ENCODE assay signal across 13 cellular contexts in genomic region chr5:147407094-147407681, GRCh38.
DNase-seq lines count a peak whose midpoint lies in the region; ATAC-seq and TF ChIP-seq lines count a peak whose summit lies in the region.
"Had no signal": no experiment of that assay in that cellular context is flagged by ENCODE, and none has a peak within 500 bp of the region (broad histone marks: within the 10 kb centered on the region; RNA-seq: fewer than 3 reads in every experiment).

No MANE protein-coding gene starts in this region.

- H3K36me3 Mint-ChIP-seq in GM23338 (ENCODE audit: low read depth), result peaks cover 96% of the 10 kb centered on the region

- H3K27ac ChIP-seq in GM23338 (ENCODE audit: low read depth), result peak overlapping the region; percentile 56; the same call in 1 of the 2 replicates
- H3K27ac ChIP-seq: upper lobe of right lung had no signal

- H3K4me3 ChIP-seq in GM23338, result no peak overlapping the region
- no peak overlapping the region for H3K4me3 ChIP-seq in kidney epithelial cell (ENCODE audit: low read depth, low read length)
- H3K4me3 ChIP-seq: upper lobe of right lung had no signal

- peaks cover 19% of the 10 kb centered on the region; the same call in 1 of the 2 replicates for H3K79me2 ChIP-seq in GM23338 (replicated peaks; ENCODE audit: insufficient read depth)

- no peak overlapping the region for H3K4me2 ChIP-seq in GM23338

- DNase-seq in GM23338 (ENCODE audit: low spot score) (no peak), amniotic epithelial cell (ENCODE audit: low read depth) (peak; percentile 80), kidney epithelial cell (ENCODE audit: low read depth) (peak; percentile 75), stromal cell of bone marrow (ENCODE audit: low read depth) (peak; percentile 81), GM13976 (ENCODE audit: low spot score) (no peak), dermis blood vessel endothelial cell (no peak)
- DNase-seq in activated CD4-positive, alpha-beta T cell treated with anti-CD3 and anti-CD28 coated beads for 1 hour, result no peak
- no peak for DNase-seq in effector CD8-positive, alpha-beta T cell (lab: John Stamatoyannopoulos, UW)
- DNase-seq: cortex of kidney, DMS79 treated with DMSO at 0.1 percent for 48 hours, HCEC 1CT, NCI-H1417 treated with DMSO at 0.1 percent for 48 hours, upper lobe of right lung had no signal

- H3K4me3 Mint-ChIP-seq in GM23338, result no peak overlapping the region

- peaks cover 38% of the 10 kb centered on the region for H4K20me1 ChIP-seq in GM23338 (replicated peaks; ENCODE audit: insufficient read depth)

- H3K9me3 Mint-ChIP-seq in GM23338, result no peaks in the 10 kb centered on the region

- no peaks in the 10 kb centered on the region for H3K9me2 ChIP-seq in GM23338 (ENCODE audit: insufficient read depth)

- H3K27me3 ChIP-seq in GM23338 (ENCODE audit: insufficient read depth) (no peaks in the 10 kb centered on the region), kidney epithelial cell (ENCODE audit: control insufficient read depth, insufficient read depth, low read length) (no peaks in the 10 kb centered on the region)
- H3K27me3 ChIP-seq: upper lobe of right lung had no signal

- H3F3A ChIP-seq in GM23338 (replicated peaks; ENCODE audit: low read depth), result peaks cover 25% of the 10 kb centered on the region

- ATAC-seq in GM23338, result no peak
- ATAC-seq: upper lobe of right lung had no signal

- no peaks in the 10 kb centered on the region for H3K4me1 Mint-ChIP-seq in GM23338

- H3K27me3 Mint-ChIP-seq in GM23338 (ENCODE audit: insufficient read depth, low read depth, poor library complexity), result peaks cover 2% of the 10 kb centered on the region

- TF ChIP-seq CTCF in GM23338 (conservative IDR thresholded peaks at IDR 0.05; ENCODE audit: low read depth in 2 of 2) (no peak), kidney epithelial cell (IDR thresholded peaks at IDR 0.05; ENCODE audit: insufficient read depth, low read length, poor library complexity, severe bottlenecking) (no peak), GM13976 (IDR thresholded peaks at IDR 0.05; ENCODE audit: borderline replicate concordance, control extremely low read depth, extremely low read depth, insufficient read depth, missing control alignments) (no peak)

- H3K36me3 ChIP-seq in GM23338 (ENCODE audit: insufficient read depth) (peaks cover 93% of the 10 kb centered on the region), kidney epithelial cell (ENCODE audit: control insufficient read depth, insufficient read depth, low read length) (no peaks in the 10 kb centered on the region)
- H3K36me3 ChIP-seq: upper lobe of right lung had no signal

- H2AFZ ChIP-seq in GM23338, result no peak overlapping the region

- H3K27ac Mint-ChIP-seq in GM23338, result 0 out of 2 replicates have a peak overlapping the region, but pooled peaks have one; percentile 37

- in situ Hi-C loops in GM13976 (cut with MboI; ENCODE audit: low sequenced_read_pairs, unreplicated experiment), result no loop called here

- no peaks in the 10 kb centered on the region for H3K4me1 ChIP-seq in GM23338 (ENCODE audit: insufficient read depth)

TF ChIP-seq in GM23338, 12 proteins besides CTCF, POLR2A, EP300 and RAD21 (continues in another document):
- TF ChIP-seq EZH2 (IDR thresholded peaks at IDR 0.05; ENCODE audit: low read depth, unreplicated experiment) (no peak), ZNF114 (CRISPR knock-in tag; IDR thresholded peaks at IDR 0.05) (no peak), EZH2phosphoT487 (IDR thresholded peaks at IDR 0.05; ENCODE audit: unreplicated experiment) (no peak), STAT1 (IDR thresholded peaks at IDR 0.05; ENCODE audit: unreplicated experiment) (no peak), ETS1 (IDR thresholded peaks at IDR 0.05) (no peak), JUNB (IDR thresholded peaks at IDR 0.05; ENCODE audit: unreplicated experiment) (no peak), POLR2AphosphoS5 (IDR thresholded peaks at IDR 0.05; ENCODE audit: low read depth) (no peak), ZNF331 (CRISPR knock-in tag; IDR thresholded peaks at IDR 0.05; ENCODE audit: low read depth) (no peak), NANOG (IDR thresholded peaks at IDR 0.05; ENCODE audit: borderline replicate concordance) (no peak), REST (IDR thresholded peaks at IDR 0.05; ENCODE audit: unreplicated experiment) (no peak), CREB1 (CRISPR knock-in tag; IDR thresholded peaks at IDR 0.05; ENCODE audit: low read depth) (no peak)

Comparison
In these comparisons a context has a peak if more than half of its experiments do, and no peak if none do; other contexts are left out.
1. DNase-seq: peak in amniotic epithelial cell (single experiment), kidney epithelial cell (single experiment) and stromal cell of bone marrow (single experiment); none in GM23338 (single experiment), GM13976 (single experiment), activated CD4-positive, alpha-beta T cell treated with anti-CD3 and anti-CD28 coated beads for 1 hour (single experiment), effector CD8-positive, alpha-beta T cell (single experiment) and dermis blood vessel endothelial cell (single experiment).